ENCODE assay signal across 1 cellular context in genomic region chr5:443239-444151, GRCh38.
TF ChIP-seq lines count a peak whose summit lies in the region.

No MANE protein-coding gene starts in this region.

TF ChIP-seq in GM12878, 131 proteins besides CTCF, POLR2A, EP300 and RAD21 (continued from another document):
- no peak for TF ChIP-seq ELK1 (IDR thresholded peaks at IDR 0.05; ENCODE audit: low read depth, low read length)
- TF ChIP-seq GATAD2B (conservative IDR thresholded peaks at IDR 0.05; ENCODE audit: low read depth), result 0 out of 2 replicates have a peak, but pooled peaks have one; percentile 5
- TF ChIP-seq IKZF1 (conservative IDR thresholded peaks at IDR 0.05), result 0 out of 2 replicates have a peak, but pooled peaks have one; percentile 10
- no peak for TF ChIP-seq FOS (IDR thresholded peaks at IDR 0.05; ENCODE audit: borderline replicate concordance, extremely low read depth, insufficient read length)
